In the genomic region with DNA sequence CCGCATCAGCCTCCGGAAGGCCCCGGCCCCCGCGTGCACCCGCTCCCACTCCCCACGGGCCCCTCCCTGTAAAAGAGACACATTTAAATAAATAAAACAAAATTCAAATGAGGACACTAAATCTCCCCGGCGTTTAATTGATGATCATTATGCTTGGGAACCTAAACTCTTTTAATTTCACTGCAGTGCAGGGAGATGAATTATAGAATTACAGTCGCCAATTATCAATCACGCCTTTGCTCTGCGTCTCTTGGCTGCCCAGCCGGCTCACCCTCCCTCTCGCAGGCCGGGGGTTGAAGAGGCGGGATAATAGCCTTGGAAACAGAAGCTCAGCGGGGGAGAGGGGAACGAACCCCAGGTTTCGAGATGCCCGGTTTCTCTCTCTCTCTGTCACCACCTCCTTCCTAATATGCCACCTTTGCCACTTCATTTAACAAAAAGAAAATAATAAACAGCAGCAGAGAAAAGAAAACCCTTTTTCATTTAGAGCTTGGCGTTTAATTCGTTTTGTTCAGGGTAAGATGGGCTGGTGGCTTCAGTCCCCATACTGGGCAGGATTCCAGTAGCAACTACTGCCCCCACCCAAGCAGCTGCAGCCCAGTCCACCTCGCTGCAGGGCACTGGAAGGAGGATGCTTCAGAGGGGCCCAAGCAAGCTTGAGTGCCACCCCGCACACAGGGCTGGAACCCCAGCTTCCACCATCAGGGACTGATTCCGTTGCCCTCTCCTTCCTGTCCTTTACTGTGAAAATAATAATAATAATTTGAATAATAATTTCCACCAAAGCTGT, we compare ENCODE assay signal across 19 cellular contexts.
DNase-seq lines count a peak whose midpoint lies in the region; ATAC-seq and TF ChIP-seq lines count a peak whose summit lies in the region.
"Had no signal": no experiment of that assay in that cellular context is flagged by ENCODE, and none has a peak within 500 bp of the region (broad histone marks: within the 10 kb centered on the region; RNA-seq: fewer than 3 reads in every experiment).

No MANE protein-coding gene starts in this region.

- TF ChIP-seq EP300 in neural cell (conservative IDR thresholded peaks at IDR 0.05; ENCODE audit: poor library complexity, severe bottlenecking), result no peak

- H2AFZ ChIP-seq in neural cell (ENCODE audit: low read depth, low read length), result no peak overlapping the region

- no peaks in the 10 kb centered on the region for H3K9me3 ChIP-seq in neural cell (ENCODE audit: low read length)
- H3K9me3 ChIP-seq in CD4-positive, alpha-beta T cell (ENCODE audit: control insufficient read depth, low read length), result no peaks in the 10 kb centered on the region

- no peak for TF ChIP-seq RAD21 in neural cell (conservative IDR thresholded peaks at IDR 0.05)

- no peaks in the 10 kb centered on the region for H3K9me2 ChIP-seq in neural cell (ENCODE audit: insufficient read depth, low read length)

- H3K27me3 ChIP-seq in neural cell (ENCODE audit: insufficient read depth, low read depth, low read length), result no peaks in the 10 kb centered on the region
- peaks cover 33% of the 10 kb centered on the region for H3K27me3 ChIP-seq in CD4-positive, alpha-beta T cell (ENCODE audit: control insufficient read depth, insufficient read depth, low read length)

- DNase-seq in DMS 273 (lab: John Stamatoyannopoulos, UW; ENCODE audit: unreplicated experiment) (peak; percentile 7), DMS 273 treated with DMSO at 0.1 percent for 48 hours (lab: John Stamatoyannopoulos, UW) (no peak), NCI-H2081 treated with DMSO at 0.1 percent for 48 hours (lab: John Stamatoyannopoulos, UW) (peak; percentile 86), ecto neural progenitor cell (ENCODE audit: low spot score) (peak; percentile 59), GM10266 (ENCODE audit: extremely low spot score) (no peak)
- no peak for DNase-seq in CD4-positive, alpha-beta T cell
- no peak for DNase-seq in activated effector memory CD4-positive, alpha-beta T cell treated with Interleukin-2 at 50 U/mL for 16 hours
- DNase-seq: activated CD4-positive, alpha-beta T cell treated with anti-CD3 and anti-CD28 coated beads, Interleukin-2, amount 50 U/mL, for 48 hours; amniotic stem cell; left cardiac atrium; NCI-H187 had no signal

- H3K27ac Mint-ChIP-seq in CD4-positive, alpha-beta T cell, result no peak overlapping the region
- H3K27ac Mint-ChIP-seq: activated T-helper 1 cell treated with anti-CD3 and anti-CD28 coated beads, Interleukin-12 subunit alpha, Interleukin-12 subunit beta, Interleukin-2, Interleukin-4 antibody, amounts not matched to agents 30 ng/mL and 10 ng/mL and 1 ng/mL, durations not matched to agents 14 hours and 24 hours and 36 hours had no signal

- H3K9ac ChIP-seq in neural cell (ENCODE audit: low read length), result peak overlapping the region; percentile 27
- H3K9ac ChIP-seq: KMS-11 had no signal

- no peaks in the 10 kb centered on the region for H3K79me2 ChIP-seq in neural cell (replicated peaks; ENCODE audit: insufficient read depth, low read length)

- no peaks in the 10 kb centered on the region for H3K36me3 ChIP-seq in neural cell (ENCODE audit: insufficient read depth, low read length)

- TF ChIP-seq CTCF in neural cell (IDR thresholded peaks at IDR 0.05; ENCODE audit: poor library complexity, severe bottlenecking) (no peak), GM10266 (IDR thresholded peaks at IDR 0.05; ENCODE audit: control insufficient read depth, insufficient read depth, low read depth, missing control alignments) (no peak)
- TF ChIP-seq CTCF in CD4-positive, alpha-beta T cell (IDR thresholded peaks at IDR 0.05), result no peak

- H3K27ac ChIP-seq in neural cell (ENCODE audit: low read length), result no peak overlapping the region
- H3K27ac ChIP-seq in CD4-positive, alpha-beta T cell (ENCODE audit: low read depth, low read length), result no peak overlapping the region
- H3K27ac ChIP-seq: 22Rv1, C4-2B, epithelial cell of prostate, KMS-11, SK-N-MC had no signal

- H3F3A ChIP-seq in neural cell (ENCODE audit: insufficient read depth, low read length, poor library complexity, severe bottlenecking), result no peaks in the 10 kb centered on the region

- no peaks in the 10 kb centered on the region for H3K4me1 Mint-ChIP-seq in CD4-positive, alpha-beta T cell (ENCODE audit: low read depth)

- no peak overlapping the region for H3K4me3 ChIP-seq in neural cell (ENCODE audit: low read length)
- H3K4me3 ChIP-seq: SK-N-MC had no signal

- intact Hi-C loops in CD4-positive, alpha-beta T cell (cut with DNase I, micrococcal nuclease), result no loop called here

- H3K4me3 Mint-ChIP-seq in CD4-positive, alpha-beta T cell, result no peak overlapping the region
- H3K4me3 Mint-ChIP-seq: activated T-helper 1 cell treated with anti-CD3 and anti-CD28 coated beads, Interleukin-12 subunit alpha, Interleukin-12 subunit beta, Interleukin-2, Interleukin-4 antibody, amounts not matched to agents 30 ng/mL and 10 ng/mL and 1 ng/mL, durations not matched to agents 14 hours and 24 hours and 36 hours had no signal

- ATAC-seq in CD4-positive, alpha-beta T cell (ENCODE audit: poor library complexity), result no peak
- ATAC-seq: HCT116, left cardiac atrium had no signal

- H3K4me2 ChIP-seq in neural cell (ENCODE audit: low read length), result peak overlapping the region; percentile 21
- H3K4me2 ChIP-seq: KMS-11 had no signal

- H3K36me3 Mint-ChIP-seq in CD4-positive, alpha-beta T cell (ENCODE audit: low read depth), result no peaks in the 10 kb centered on the region

- POLR2A ChIA-PET in CD4-positive, alpha-beta T cell (lab: Charles Lee), result no interaction called here

- H3K27me3 Mint-ChIP-seq in CD4-positive, alpha-beta T cell, result peaks cover 66% of the 10 kb centered on the region

- no peaks in the 10 kb centered on the region for H3K9me3 Mint-ChIP-seq in CD4-positive, alpha-beta T cell
- H3K9me3 Mint-ChIP-seq: activated T-helper 1 cell treated with anti-CD3 and anti-CD28 coated beads, Interleukin-12 subunit alpha, Interleukin-12 subunit beta, Interleukin-2, Interleukin-4 antibody, amounts not matched to agents 30 ng/mL and 10 ng/mL and 1 ng/mL, durations not matched to agents 14 hours and 24 hours and 36 hours had no signal

- CTCF ChIA-PET in CD4-positive, alpha-beta T cell (lab: Charles Lee), result no interaction called here

- no peaks in the 10 kb centered on the region for H4K20me1 ChIP-seq in neural cell (ENCODE audit: insufficient read depth)

TF ChIP-seq in neural cell, 6 proteins besides CTCF, POLR2A, EP300 and RAD21:
- TF ChIP-seq POLR2AphosphoS5 (IDR thresholded peaks at IDR 0.05), result no peak
- no peak for TF ChIP-seq TAF1 (IDR thresholded peaks at IDR 0.05; ENCODE audit: low read depth)
- no peak for TF ChIP-seq MXI1 (conservative IDR thresholded peaks at IDR 0.05; ENCODE audit: poor library complexity, severe bottlenecking)
- TF ChIP-seq, protein P1, sequence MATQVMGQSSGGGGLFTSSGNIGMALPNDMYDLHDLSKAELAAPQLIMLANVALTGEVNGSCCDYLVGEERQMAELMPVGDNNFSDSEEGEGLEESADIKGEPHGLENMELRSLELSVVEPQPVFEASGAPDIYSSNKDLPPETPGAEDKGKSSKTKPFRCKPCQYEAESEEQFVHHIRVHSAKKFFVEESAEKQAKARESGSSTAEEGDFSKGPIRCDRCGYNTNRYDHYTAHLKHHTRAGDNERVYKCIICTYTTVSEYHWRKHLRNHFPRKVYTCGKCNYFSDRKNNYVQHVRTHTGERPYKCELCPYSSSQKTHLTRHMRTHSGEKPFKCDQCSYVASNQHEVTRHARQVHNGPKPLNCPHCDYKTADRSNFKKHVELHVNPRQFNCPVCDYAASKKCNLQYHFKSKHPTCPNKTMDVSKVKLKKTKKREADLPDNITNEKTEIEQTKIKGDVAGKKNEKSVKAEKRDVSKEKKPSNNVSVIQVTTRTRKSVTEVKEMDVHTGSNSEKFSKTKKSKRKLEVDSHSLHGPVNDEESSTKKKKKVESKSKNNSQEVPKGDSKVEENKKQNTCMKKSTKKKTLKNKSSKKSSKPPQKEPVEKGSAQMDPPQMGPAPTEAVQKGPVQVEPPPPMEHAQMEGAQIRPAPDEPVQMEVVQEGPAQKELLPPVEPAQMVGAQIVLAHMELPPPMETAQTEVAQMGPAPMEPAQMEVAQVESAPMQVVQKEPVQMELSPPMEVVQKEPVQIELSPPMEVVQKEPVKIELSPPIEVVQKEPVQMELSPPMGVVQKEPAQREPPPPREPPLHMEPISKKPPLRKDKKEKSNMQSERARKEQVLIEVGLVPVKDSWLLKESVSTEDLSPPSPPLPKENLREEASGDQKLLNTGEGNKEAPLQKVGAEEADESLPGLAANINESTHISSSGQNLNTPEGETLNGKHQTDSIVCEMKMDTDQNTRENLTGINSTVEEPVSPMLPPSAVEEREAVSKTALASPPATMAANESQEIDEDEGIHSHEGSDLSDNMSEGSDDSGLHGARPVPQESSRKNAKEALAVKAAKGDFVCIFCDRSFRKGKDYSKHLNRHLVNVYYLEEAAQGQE (IDR thresholded peaks at IDR 0.05; ENCODE audit: borderline replicate concordance), result no peak
- TF ChIP-seq SMC3 (conservative IDR thresholded peaks at IDR 0.05; ENCODE audit: poor library complexity), result no peak
- TF ChIP-seq EZH2 (IDR thresholded peaks at IDR 0.05; ENCODE audit: borderline replicate concordance, insufficient read depth, low read length, poor library complexity, severe bottlenecking), result no peak

Comparison
In these comparisons a context has a peak if more than half of its experiments do, and no peak if none do; other contexts are left out.
1. DNase-seq: peak in DMS 273 (single experiment), NCI-H2081 treated with DMSO at 0.1 percent for 48 hours (single experiment) and ecto neural progenitor cell (single experiment); none in DMS 273 treated with DMSO at 0.1 percent for 48 hours (single experiment), GM10266 (single experiment), CD4-positive, alpha-beta T cell (0 of 10) and activated effector memory CD4-positive, alpha-beta T cell treated with Interleukin-2 at 50 U/mL for 16 hours (single experiment).